Comparison of ENCODE assay signal across 17 cellular contexts in the genomic region with DNA sequence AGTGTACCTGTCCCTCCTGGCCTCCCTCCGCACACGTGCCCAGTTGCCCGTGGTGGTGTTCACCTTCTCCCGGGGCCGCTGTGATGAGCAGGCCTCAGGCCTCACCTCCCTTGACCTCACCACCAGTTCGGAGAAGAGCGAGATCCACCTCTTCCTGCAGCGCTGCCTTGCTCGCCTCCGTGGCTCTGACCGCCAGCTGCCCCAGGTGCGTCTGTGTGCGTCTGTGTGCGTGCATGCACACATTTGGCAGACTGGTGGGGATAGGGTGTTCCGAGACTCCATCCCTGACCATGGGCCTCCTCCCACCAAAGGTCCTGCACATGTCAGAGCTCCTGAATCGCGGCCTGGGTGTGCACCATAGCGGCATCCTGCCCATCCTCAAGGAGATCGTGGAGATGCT. TPM values are rescaled to one million over a fixed set of nuclear protein-coding genes. Genes with fewer than 3 reads are reported as not detected.
"Had no signal": no experiment of that assay in that cellular context is flagged by ENCODE, and none has a peak within 500 bp of the region (broad histone marks: within the 10 kb centered on the region; RNA-seq: fewer than 3 reads in every experiment).

No MANE protein-coding gene starts in this region.

- H3K27me3 ChIP-seq: dorsolateral prefrontal cortex, pancreas had no signal

- H3K27ac Mint-ChIP-seq: progenitor cell of endocrine pancreas had no signal

- ATAC-seq: left lobe of liver; mucosa of descending colon; naive thymus-derived CD8-positive, alpha-beta T cell; pancreas; right cardiac atrium had no signal

- H3K9me3 ChIP-seq: mucosa of descending colon, pancreas had no signal

- H3K4me2 ChIP-seq: smooth muscle cell had no signal

- H3K4me3 ChIP-seq: dorsolateral prefrontal cortex, mucosa of descending colon, pancreas, smooth muscle cell had no signal

- H3K27ac ChIP-seq: dorsolateral prefrontal cortex, pancreas had no signal

- H3K4me3 Mint-ChIP-seq: naive thymus-derived CD8-positive, alpha-beta T cell had no signal

- DNase-seq: cortex of kidney; dorsolateral prefrontal cortex; effector CD8-positive, alpha-beta T cell; foreskin melanocyte; islet precursor cell; mammary epithelial cell; naive thymus-derived CD8-positive, alpha-beta T cell; pancreas; stimulated activated CD4-positive, alpha-beta T cell treated with anti-CD3 and anti-CD28 coated beads, Interleukin-4, amount 100 ng/mL, for 1 hour; stimulated activated CD8-positive, alpha-beta memory T cell treated with anti-CD3 and anti-CD28 coated beads, Interleukin-4, amount 100 ng/mL, for 48 hours; stimulated activated naive CD4-positive, alpha-beta T cell; trophoblast cell had no signal

- H3K27me3 Mint-ChIP-seq: naive thymus-derived CD8-positive, alpha-beta T cell; progenitor cell of endocrine pancreas had no signal

RNA-seq across cellular contexts. Expression of a gene that starts 18.0 kb away (rescaled TPM):
- total RNA-seq: smooth muscle cell had no signal
